Comparison of ENCODE assay signal across 1 cellular context in genomic region chr14:68306265-68306933, GRCh38.
TF ChIP-seq lines count a peak whose summit lies in the region.

No MANE protein-coding gene starts in this region.

TF ChIP-seq in HCT116, 20 proteins besides CTCF, POLR2A, EP300 and RAD21 (continued from another document):
- TF ChIP-seq, protein P1, sequence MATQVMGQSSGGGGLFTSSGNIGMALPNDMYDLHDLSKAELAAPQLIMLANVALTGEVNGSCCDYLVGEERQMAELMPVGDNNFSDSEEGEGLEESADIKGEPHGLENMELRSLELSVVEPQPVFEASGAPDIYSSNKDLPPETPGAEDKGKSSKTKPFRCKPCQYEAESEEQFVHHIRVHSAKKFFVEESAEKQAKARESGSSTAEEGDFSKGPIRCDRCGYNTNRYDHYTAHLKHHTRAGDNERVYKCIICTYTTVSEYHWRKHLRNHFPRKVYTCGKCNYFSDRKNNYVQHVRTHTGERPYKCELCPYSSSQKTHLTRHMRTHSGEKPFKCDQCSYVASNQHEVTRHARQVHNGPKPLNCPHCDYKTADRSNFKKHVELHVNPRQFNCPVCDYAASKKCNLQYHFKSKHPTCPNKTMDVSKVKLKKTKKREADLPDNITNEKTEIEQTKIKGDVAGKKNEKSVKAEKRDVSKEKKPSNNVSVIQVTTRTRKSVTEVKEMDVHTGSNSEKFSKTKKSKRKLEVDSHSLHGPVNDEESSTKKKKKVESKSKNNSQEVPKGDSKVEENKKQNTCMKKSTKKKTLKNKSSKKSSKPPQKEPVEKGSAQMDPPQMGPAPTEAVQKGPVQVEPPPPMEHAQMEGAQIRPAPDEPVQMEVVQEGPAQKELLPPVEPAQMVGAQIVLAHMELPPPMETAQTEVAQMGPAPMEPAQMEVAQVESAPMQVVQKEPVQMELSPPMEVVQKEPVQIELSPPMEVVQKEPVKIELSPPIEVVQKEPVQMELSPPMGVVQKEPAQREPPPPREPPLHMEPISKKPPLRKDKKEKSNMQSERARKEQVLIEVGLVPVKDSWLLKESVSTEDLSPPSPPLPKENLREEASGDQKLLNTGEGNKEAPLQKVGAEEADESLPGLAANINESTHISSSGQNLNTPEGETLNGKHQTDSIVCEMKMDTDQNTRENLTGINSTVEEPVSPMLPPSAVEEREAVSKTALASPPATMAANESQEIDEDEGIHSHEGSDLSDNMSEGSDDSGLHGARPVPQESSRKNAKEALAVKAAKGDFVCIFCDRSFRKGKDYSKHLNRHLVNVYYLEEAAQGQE (IDR thresholded peaks at IDR 0.05; ENCODE audit: low read depth): no peak
- TF ChIP-seq EZH2 (IDR thresholded peaks at IDR 0.05) (no peak), ATF3 (IDR thresholded peaks at IDR 0.05) (no peak), FOSL1 (IDR thresholded peaks at IDR 0.05; ENCODE audit: low read depth) (no peak)
TF ChIP-seq in HCT116: peak in this region for 0.
